Comparison of ENCODE assay signal across 19 cellular contexts in genomic region chr11:64287676-64288352, GRCh38. TPM values are rescaled to one million over a fixed set of nuclear protein-coding genes. Genes with fewer than 3 reads are reported as not detected.
DNase-seq lines count a peak whose midpoint lies in the region; ATAC-seq and TF ChIP-seq lines count a peak whose summit lies in the region.
"Had no signal": no experiment of that assay in that cellular context is flagged by ENCODE, and none has a peak within 500 bp of the region (broad histone marks: within the 10 kb centered on the region; RNA-seq: fewer than 3 reads in every experiment).

No MANE protein-coding gene starts in this region.

- peaks cover 19% of the 10 kb centered on the region for H3K27me3 ChIP-seq in RWPE2 (ENCODE audit: insufficient read depth, poor library complexity, severe bottlenecking)
- H3K27me3 ChIP-seq in lower lobe of right lung (ENCODE audit: low read depth), result peaks cover 26% of the 10 kb centered on the region

- H3K4me3 ChIP-seq in RWPE2 (ENCODE audit: severe bottlenecking), result no peak overlapping the region
- no peak overlapping the region for H3K4me3 ChIP-seq in lower lobe of right lung
- H3K4me3 ChIP-seq: GM12878, PC-9 had no signal

- H3K27ac Mint-ChIP-seq in central memory CD8-positive, alpha-beta T cell (ENCODE audit: low read depth), result no peak overlapping the region

- H3K27ac ChIP-seq in RWPE2 (ENCODE audit: poor library complexity, severe bottlenecking) (no peak overlapping the region), lower lobe of right lung (no peak overlapping the region)
- H3K27ac ChIP-seq: HL-60, PC-9 had no signal

- H3K36me3 ChIP-seq in RWPE2 (ENCODE audit: low read depth) (peaks cover 6% of the 10 kb centered on the region; the same call in 1 of the 2 replicates), lower lobe of right lung (no peaks in the 10 kb centered on the region)

- H3K36me3 Mint-ChIP-seq in activated T-cell treated with anti-CD3 and anti-CD28 coated beads, Interleukin-2, amount 50 U/mL, for 4 hours (ENCODE audit: insufficient read depth), result peaks cover 3% of the 10 kb centered on the region
- H3K36me3 Mint-ChIP-seq in central memory CD8-positive, alpha-beta T cell (ENCODE audit: insufficient read depth), result peaks cover 6% of the 10 kb centered on the region

- peaks cover 13% of the 10 kb centered on the region for H3K27me3 Mint-ChIP-seq in activated T-cell treated with anti-CD3 and anti-CD28 coated beads, Interleukin-2, amount 50 U/mL, for 4 hours (ENCODE audit: low read depth)
- H3K27me3 Mint-ChIP-seq in central memory CD8-positive, alpha-beta T cell, result peaks cover 17% of the 10 kb centered on the region

- peak overlapping the region; percentile 13 for H3K4me3 Mint-ChIP-seq in activated T-cell treated with anti-CD3 and anti-CD28 coated beads, Interleukin-2, amount 50 U/mL, for 4 hours
- H3K4me3 Mint-ChIP-seq in central memory CD8-positive, alpha-beta T cell, result peak overlapping the region; percentile 23

- intact Hi-C loops in posterior vena cava (cut with DNase I), result no loop called here
- intact Hi-C loops in lower lobe of right lung (cut with DNase I), result no loop called here

- TF ChIP-seq CTCF in RWPE2 (IDR thresholded peaks at IDR 0.05; ENCODE audit: poor library complexity, severe bottlenecking), result no peak
- TF ChIP-seq CTCF in lower lobe of right lung (IDR thresholded peaks at IDR 0.05), result no peak

- DNase-seq in activated T-cell treated with anti-CD3 and anti-CD28 coated beads, Interleukin-2, amount 50 U/mL, for 4 hours, result no peak
- DNase-seq in activated T-cell treated with anti-CD3 and anti-CD28 coated beads for 4 hours (no peak), RWPE2 (ENCODE audit: low spot score) (peak; percentile 62), posterior vena cava (ENCODE audit: low spot score) (peak; percentile 79), lower lobe of right lung (no peak)
- no peak for DNase-seq in central memory CD8-positive, alpha-beta T cell (ENCODE audit: low spot score in 2 of 2)
- no peak for DNase-seq in activated CD4-positive, alpha-beta T cell treated with anti-CD3 and anti-CD28 coated beads, Interleukin-2, amount 50 U/mL, for 4 hours
- DNase-seq: Karpas-422, NCI-H1105 treated with DMSO at 0.1 percent for 48 hours, NCI-H187 treated with DMSO at 0.1 percent for 48 hours, NCI-H2171 treated with DMSO at 0.1 percent for 48 hours, NCI-H774, Right ventricle myocardium superior had no signal

- H3K4me1 Mint-ChIP-seq in activated T-cell treated with anti-CD3 and anti-CD28 coated beads, Interleukin-2, amount 50 U/mL, for 4 hours (ENCODE audit: low read depth), result peaks cover 16% of the 10 kb centered on the region
- peaks cover 29% of the 10 kb centered on the region for H3K4me1 Mint-ChIP-seq in central memory CD8-positive, alpha-beta T cell

- no peaks in the 10 kb centered on the region for H3K9me3 ChIP-seq in RWPE2 (ENCODE audit: severe bottlenecking)
- H3K9me3 ChIP-seq in lower lobe of right lung, result no peaks in the 10 kb centered on the region

- H3K4me1 ChIP-seq in RWPE2 (ENCODE audit: insufficient read depth, poor library complexity, severe bottlenecking) (no peaks in the 10 kb centered on the region), lower lobe of right lung (peaks cover 40% of the 10 kb centered on the region)

- ATAC-seq in activated T-cell treated with anti-CD3 and anti-CD28 coated beads, Interleukin-2, amount 50 U/mL, for 4 hours, result no peak
- ATAC-seq in RWPE2 (ENCODE audit: low read depth), result no peak
- ATAC-seq in central memory CD8-positive, alpha-beta T cell (replicated peaks; ENCODE audit: extremely low read depth, poor library complexity, severe bottlenecking), result no peak
- ATAC-seq in GM21528 (IDR thresholded peaks at IDR 0.05; ENCODE audit: low FRiP score, unreplicated experiment), result no peak
- no peak for ATAC-seq in lower lobe of right lung
- ATAC-seq: GM12878 had no signal

- H3K9me3 Mint-ChIP-seq in activated T-cell treated with anti-CD3 and anti-CD28 coated beads, Interleukin-2, amount 50 U/mL, for 4 hours, result no peaks in the 10 kb centered on the region
- no peaks in the 10 kb centered on the region for H3K9me3 Mint-ChIP-seq in central memory CD8-positive, alpha-beta T cell

RNA-seq across cellular contexts. Expression of gene GPR137, which starts 2.2 kb away (rescaled TPM):
- 10 to 100 TPM; 43.1 to 46.2 (median 43.9) TPM for total RNA-seq in activated T-cell treated with anti-CD3 and anti-CD28 coated beads, Interleukin-2, amount 50 U/mL, for 4 hours
- total RNA-seq in posterior vena cava (10 to 100 TPM; 23.2 to 27.5 TPM), lower lobe of right lung (37.7 TPM)

RNA-seq across cellular contexts. Expression of gene KCNK4, which starts 3.3 kb away (rescaled TPM):
- total RNA-seq in activated T-cell treated with anti-CD3 and anti-CD28 coated beads, Interleukin-2, amount 50 U/mL, for 4 hours, result not detected
- not detected for total RNA-seq in posterior vena cava
- total RNA-seq in lower lobe of right lung, result not detected
- total RNA-seq: GM12878, Right ventricle myocardium superior had no signal

RNA-seq across cellular contexts. Expression of gene BAD, which starts 3.3 kb away (rescaled TPM):
- 10 to 100 TPM; 27.6 to 38.8 (median 36.6) TPM for total RNA-seq in activated T-cell treated with anti-CD3 and anti-CD28 coated beads, Interleukin-2, amount 50 U/mL, for 4 hours
- total RNA-seq in posterior vena cava (10 to 100 TPM; 49.6 to 57.3 TPM), lower lobe of right lung (51.6 TPM)

RNA-seq across cellular contexts. Expression of gene CATSPERZ, which starts 12.3 kb away (rescaled TPM):
- total RNA-seq in activated T-cell treated with anti-CD3 and anti-CD28 coated beads, Interleukin-2, amount 50 U/mL, for 4 hours, result not detected
- 1 to 10 TPM in 1 of 2 donors, not detected in 1; 1.4 TPM for total RNA-seq in posterior vena cava
- total RNA-seq in lower lobe of right lung, result not detected
- total RNA-seq: A172, G401, GM12878, PC-9, Right ventricle myocardium superior had no signal

RNA-seq across cellular contexts. Expression of gene ESRRA, which starts 17.5 kb away (rescaled TPM):
- total RNA-seq in activated T-cell treated with anti-CD3 and anti-CD28 coated beads, Interleukin-2, amount 50 U/mL, for 4 hours, result 10 to 100 TPM; 81.5 to 93.4 (median 89.3) TPM
- total RNA-seq in posterior vena cava (10 to 100 TPM; 33.5 to 41.2 TPM), lower lobe of right lung (47.9 TPM)

Comparison
In these comparisons a context has a peak if more than half of its experiments do, and no peak if none do; other contexts are left out.
1. DNase-seq: peak in RWPE2 (single experiment) and posterior vena cava (single experiment); none in activated T-cell treated with anti-CD3 and anti-CD28 coated beads, Interleukin-2, amount 50 U/mL, for 4 hours (single experiment), activated T-cell treated with anti-CD3 and anti-CD28 coated beads for 4 hours (single experiment), central memory CD8-positive, alpha-beta T cell (0 of 2), lower lobe of right lung (single experiment) and activated CD4-positive, alpha-beta T cell treated with anti-CD3 and anti-CD28 coated beads, Interleukin-2, amount 50 U/mL, for 4 hours (0 of 2).